ENCODE assay signal across 19 cellular contexts in the genomic region with DNA sequence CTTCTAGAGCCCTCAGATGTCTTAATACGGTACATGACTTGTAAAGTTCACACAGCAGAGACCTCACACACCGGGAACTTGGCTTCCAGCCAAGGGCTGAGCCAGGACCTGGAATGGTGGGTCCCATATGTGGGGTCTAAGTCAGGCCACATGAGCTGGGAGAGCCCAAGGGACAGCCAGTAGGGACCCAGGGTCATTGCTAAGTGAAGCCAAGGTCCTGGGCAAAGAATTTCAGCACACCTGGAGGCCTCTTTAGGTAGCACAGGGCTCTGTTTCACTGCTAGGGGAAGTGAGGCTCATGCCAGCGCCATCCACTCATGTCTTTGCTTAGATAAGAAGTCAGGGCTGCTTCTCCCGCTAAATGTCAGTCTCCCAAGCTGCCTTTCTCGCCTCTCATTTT.
DNase-seq lines count a peak whose midpoint lies in the region; ATAC-seq and TF ChIP-seq lines count a peak whose summit lies in the region.
"Had no signal": no experiment of that assay in that cellular context is flagged by ENCODE, and none has a peak within 500 bp of the region (broad histone marks: within the 10 kb centered on the region; RNA-seq: fewer than 3 reads in every experiment).

No MANE protein-coding gene starts in this region.

- H3K4me3 Mint-ChIP-seq in activated CD8-positive, alpha-beta T cell treated with anti-CD3 and anti-CD28 coated beads for 36 hours, result no peak overlapping the region
- H3K4me3 Mint-ChIP-seq in activated CD8-positive, alpha-beta T cell treated with anti-CD3 and anti-CD28 coated beads, Interleukin-2, amount 10 ng/mL, durations not matched to agents 7 days and 5 days, result no peak overlapping the region
- no peak overlapping the region for H3K4me3 Mint-ChIP-seq in type B pancreatic cell
- H3K4me3 Mint-ChIP-seq: activated CD4-positive, alpha-beta memory T cell treated with anti-CD3 and anti-CD28 coated beads, Interleukin-2, amount 10 ng/mL, durations not matched to agents 7 days and 5 days; central memory CD8-positive, alpha-beta T cell had no signal

- H3K27ac ChIP-seq in OCI-LY1 (ENCODE audit: low read depth, low read length, poor library complexity, severe bottlenecking) (no peak overlapping the region), adrenal gland (no peak overlapping the region), right atrium auricular region (no peak overlapping the region)
- H3K27ac ChIP-seq: ovary had no signal

- no peaks in the 10 kb centered on the region for H3K27me3 Mint-ChIP-seq in activated CD8-positive, alpha-beta T cell treated with anti-CD3 and anti-CD28 coated beads for 36 hours
- H3K27me3 Mint-ChIP-seq in activated CD8-positive, alpha-beta T cell treated with anti-CD3 and anti-CD28 coated beads, Interleukin-2, amount 10 ng/mL, durations not matched to agents 7 days and 5 days (ENCODE audit: low read depth), result peaks cover 22% of the 10 kb centered on the region
- H3K27me3 Mint-ChIP-seq in type B pancreatic cell, result peaks cover 25% of the 10 kb centered on the region

- peak; percentile 16 for TF ChIP-seq CTCF in activated CD8-positive, alpha-beta T cell treated with anti-CD3 and anti-CD28 coated beads for 36 hours (IDR thresholded peaks at IDR 0.05)
- TF ChIP-seq CTCF in OCI-LY1 (IDR thresholded peaks at IDR 0.05; ENCODE audit: low read length) (peak; percentile 27; the same call in 1 of the 2 replicates), type B pancreatic cell (conservative IDR thresholded peaks at IDR 0.05) (peak; percentile 17), adrenal gland (IDR thresholded peaks at IDR 0.05) (no peak), right atrium auricular region (IDR thresholded peaks at IDR 0.05) (no peak)

- H3F3A ChIP-seq in OCI-LY1 (ENCODE audit: insufficient read depth, low read length), result no peaks in the 10 kb centered on the region

- ATAC-seq in activated CD8-positive, alpha-beta T cell treated with anti-CD3 and anti-CD28 coated beads for 36 hours, result no peak
- no peak for ATAC-seq in activated CD8-positive, alpha-beta T cell treated with anti-CD3 and anti-CD28 coated beads, Interleukin-2, amount 10 ng/mL, durations not matched to agents 7 days and 5 days
- peak; percentile 27 for ATAC-seq in esophagus mucosa
- ATAC-seq: left colon had no signal

- no peak overlapping the region for H2AFZ ChIP-seq in OCI-LY1 (ENCODE audit: low read length)

- WGBS in adrenal gland, 4 donors, result 85 to 91% (median 87%) methylated on average over 5 of the region's 5 CpGs

- TF ChIP-seq POLR2A in adrenal gland (IDR thresholded peaks at IDR 0.05), result no peak

- H3K4me3 ChIP-seq in OCI-LY1 (ENCODE audit: low read depth, low read length, poor library complexity, severe bottlenecking), result no peak overlapping the region
- no peak overlapping the region for H3K4me3 ChIP-seq in adrenal gland
- no peak overlapping the region for H3K4me3 ChIP-seq in right atrium auricular region
- H3K4me3 ChIP-seq: ovary had no signal

- intact Hi-C loops in activated CD8-positive, alpha-beta T cell treated with anti-CD3 and anti-CD28 coated beads for 36 hours (cut with micrococcal nuclease), result no loop called here
- intact Hi-C loops in adrenal gland (cut with DNase I), result no loop called here

- H3K4me2 ChIP-seq in OCI-LY1 (ENCODE audit: low read length), result no peak overlapping the region

- no peaks in the 10 kb centered on the region for H3K36me3 Mint-ChIP-seq in activated CD8-positive, alpha-beta T cell treated with anti-CD3 and anti-CD28 coated beads for 36 hours (ENCODE audit: low read depth)
- no peaks in the 10 kb centered on the region for H3K36me3 Mint-ChIP-seq in activated CD8-positive, alpha-beta T cell treated with anti-CD3 and anti-CD28 coated beads, Interleukin-2, amount 10 ng/mL, durations not matched to agents 7 days and 5 days (ENCODE audit: low read depth)
- H3K36me3 Mint-ChIP-seq in type B pancreatic cell, result no peaks in the 10 kb centered on the region

- no peak overlapping the region for H3K27ac Mint-ChIP-seq in activated CD8-positive, alpha-beta T cell treated with anti-CD3 and anti-CD28 coated beads for 36 hours
- H3K27ac Mint-ChIP-seq in activated CD8-positive, alpha-beta T cell treated with anti-CD3 and anti-CD28 coated beads, Interleukin-2, amount 10 ng/mL, durations not matched to agents 7 days and 5 days, result no peak overlapping the region
- H3K27ac Mint-ChIP-seq in type B pancreatic cell, result no peak overlapping the region
- H3K27ac Mint-ChIP-seq: activated CD4-positive, alpha-beta memory T cell treated with anti-CD3 and anti-CD28 coated beads, Interleukin-2, amount 10 ng/mL, durations not matched to agents 7 days and 5 days had no signal

- H3K9me2 ChIP-seq in OCI-LY1 (ENCODE audit: low read depth, low read length), result no peaks in the 10 kb centered on the region

- no peak overlapping the region for H3K9ac ChIP-seq in OCI-LY1 (ENCODE audit: low read length)

- H3K36me3 ChIP-seq in OCI-LY1 (ENCODE audit: insufficient read depth, low read length) (no peaks in the 10 kb centered on the region), adrenal gland (replicated peaks in 1 of 2) (no peaks in the 10 kb centered on the region), right atrium auricular region (no peaks in the 10 kb centered on the region)
- H3K36me3 ChIP-seq: ovary had no signal

- H3K4me1 ChIP-seq in OCI-LY1 (ENCODE audit: insufficient read depth, low read length, severe bottlenecking) (no peaks in the 10 kb centered on the region), adrenal gland (replicated peaks in 1 of 2) (no peaks in the 10 kb centered on the region), right atrium auricular region (peaks cover 0 to 12% of the 10 kb centered on the region in 2 donors)
- H3K4me1 ChIP-seq: Caco-2 had no signal

- no peak for DNase-seq in activated CD8-positive, alpha-beta T cell treated with anti-CD3 and anti-CD28 coated beads for 36 hours
- DNase-seq in activated CD8-positive, alpha-beta T cell treated with anti-CD3 and anti-CD28 coated beads, Interleukin-2, amount 10 ng/mL, durations not matched to agents 7 days and 5 days, result no peak
- no peak for DNase-seq in type B pancreatic cell (ENCODE audit: extremely low spot score, unreplicated experiment)
- DNase-seq in adrenal gland, result no peak
- no peak for DNase-seq in right atrium auricular region (ENCODE audit: low spot score)
- no peak for DNase-seq in SK-N-DZ (ENCODE audit: low spot score)
- DNase-seq: activated CD4-positive, alpha-beta memory T cell treated with anti-CD3 and anti-CD28 coated beads, Interleukin-2, amount 10 ng/mL, durations not matched to agents 7 days and 5 days; effector memory CD4-positive, alpha-beta T cell; hypothalamus; left colon; NCI-H345; OCI-M1; ovary; stimulated activated CD4-positive, alpha-beta T cell treated with anti-CD3 and anti-CD28 coated beads, Interleukin-4, amount 100 ng/mL, for 1 hour; substantia nigra had no signal

- H3K9me3 Mint-ChIP-seq in activated CD8-positive, alpha-beta T cell treated with anti-CD3 and anti-CD28 coated beads for 36 hours, result no peaks in the 10 kb centered on the region
- H3K9me3 Mint-ChIP-seq in activated CD8-positive, alpha-beta T cell treated with anti-CD3 and anti-CD28 coated beads, Interleukin-2, amount 10 ng/mL, durations not matched to agents 7 days and 5 days (ENCODE audit: insufficient read depth), result no peaks in the 10 kb centered on the region
- peaks cover 4% of the 10 kb centered on the region for H3K9me3 Mint-ChIP-seq in type B pancreatic cell
- H3K9me3 Mint-ChIP-seq: activated CD4-positive, alpha-beta memory T cell treated with anti-CD3 and anti-CD28 coated beads, Interleukin-2, amount 10 ng/mL, durations not matched to agents 7 days and 5 days; central memory CD8-positive, alpha-beta T cell had no signal

- no peaks in the 10 kb centered on the region for H3K4me1 Mint-ChIP-seq in activated CD8-positive, alpha-beta T cell treated with anti-CD3 and anti-CD28 coated beads for 36 hours (ENCODE audit: low read depth)
- H3K4me1 Mint-ChIP-seq in activated CD8-positive, alpha-beta T cell treated with anti-CD3 and anti-CD28 coated beads, Interleukin-2, amount 10 ng/mL, durations not matched to agents 7 days and 5 days (ENCODE audit: low read depth), result no peaks in the 10 kb centered on the region
- H3K4me1 Mint-ChIP-seq in type B pancreatic cell (ENCODE audit: unreplicated experiment), result peaks cover 22% of the 10 kb centered on the region
- H3K4me1 Mint-ChIP-seq: activated CD4-positive, alpha-beta memory T cell treated with anti-CD3 and anti-CD28 coated beads, Interleukin-2, amount 10 ng/mL, durations not matched to agents 7 days and 5 days; central memory CD8-positive, alpha-beta T cell had no signal

- H3K9me3 ChIP-seq in OCI-LY1 (ENCODE audit: low read length), result no peaks in the 10 kb centered on the region
- no peaks in the 10 kb centered on the region for H3K9me3 ChIP-seq in adrenal gland (replicated peaks in 1 of 3)
- no peaks in the 10 kb centered on the region for H3K9me3 ChIP-seq in right atrium auricular region
- H3K9me3 ChIP-seq: Caco-2, ovary had no signal

- no peaks in the 10 kb centered on the region for H4K20me1 ChIP-seq in OCI-LY1 (ENCODE audit: insufficient read depth, low read length)

- no peaks in the 10 kb centered on the region for H3K79me2 ChIP-seq in OCI-LY1 (ENCODE audit: insufficient read depth, low read length)

- POLR2A ChIA-PET in activated CD8-positive, alpha-beta T cell treated with anti-CD3 and anti-CD28 coated beads for 36 hours (lab: Charles Lee), result no interaction called here
- POLR2A ChIA-PET in activated CD8-positive, alpha-beta T cell treated with anti-CD3 and anti-CD28 coated beads, Interleukin-2, amount 10 ng/mL, durations not matched to agents 7 days and 5 days (lab: Charles Lee), result no interaction called here

- H3K27me3 ChIP-seq in OCI-LY1 (ENCODE audit: insufficient read depth, low read length) (peaks cover 7% of the 10 kb centered on the region), adrenal gland (peaks cover 6% of the 10 kb centered on the region), right atrium auricular region (no peaks in the 10 kb centered on the region)
- H3K27me3 ChIP-seq: ovary had no signal

- CTCF ChIA-PET in activated CD8-positive, alpha-beta T cell treated with anti-CD3 and anti-CD28 coated beads for 36 hours (lab: Charles Lee), result interaction anchor here (1.2 to 1.5 kb wide), 2 partner anchors 9 to 253 kb away, joined by 3 read pairs; no protein-coding TSS in a partner anchor
- CTCF ChIA-PET in activated CD8-positive, alpha-beta T cell treated with anti-CD3 and anti-CD28 coated beads, Interleukin-2, amount 10 ng/mL, durations not matched to agents 7 days and 5 days (lab: Charles Lee), result no interaction called here

Comparison
In these comparisons a context has a peak if more than half of its experiments do, and no peak if none do; other contexts are left out.
1. CTCF ChIP-seq: peak in activated CD8-positive, alpha-beta T cell treated with anti-CD3 and anti-CD28 coated beads for 36 hours (single experiment), OCI-LY1 (single experiment) and type B pancreatic cell (single experiment); none in adrenal gland (0 of 6) and right atrium auricular region (0 of 2).